In genomic region chr13:70950664-70951063, GRCh38 we compare ENCODE assay signal across 18 cellular contexts.
DNase-seq lines count a peak whose midpoint lies in the region; ATAC-seq, FAIRE-seq and TF ChIP-seq lines count a peak whose summit lies in the region.
"Had no signal": no experiment of that assay in that cellular context is flagged by ENCODE, and none has a peak within 500 bp of the region (broad histone marks: within the 10 kb centered on the region; RNA-seq: fewer than 3 reads in every experiment).

No MANE protein-coding gene starts in this region.

- TF ChIP-seq RAD21 in HepG2 (CRISPR knock-in tag; IDR thresholded peaks at IDR 0.05) = no peak

- H3K27me3 ChIP-seq in HepG2 (ENCODE audit: control insufficient read depth in 1 of 2, insufficient read depth in 2 of 2, low read length in 2 of 2) = no peaks in the 10 kb centered on the region
- no peaks in the 10 kb centered on the region for H3K27me3 ChIP-seq in right lobe of liver
- H3K27me3 ChIP-seq: BLaER1 treated with 17β-estradiol and CSF1 and Interleukin-3, amounts not matched to agents 10 nM and 100 nM had no signal

- no peaks in the 10 kb centered on the region for H3K79me2 ChIP-seq in HepG2 (ENCODE audit: insufficient read depth, low read length)

- H3K4me3 ChIP-seq in HepG2 (replicated peaks in 1 of 3; ENCODE audit: insufficient read depth in 1 of 3, low read depth in 2 of 3, low read length in 3 of 3) = no peak overlapping the region
- no peak overlapping the region for H3K4me3 ChIP-seq in right lobe of liver
- H3K4me3 ChIP-seq: BLaER1 treated with 17β-estradiol and CSF1 and Interleukin-3, amounts not matched to agents 10 nM and 100 nM had no signal

- FAIRE-seq in HepG2 (lab: Jason Lieb, UNC) (no peak), frontal cortex (lab: Jason Lieb, UNC) (peak; percentile 13)
- FAIRE-seq: GM12891, GM18507 had no signal

- peaks cover 5% of the 10 kb centered on the region; the same call in 1 of the 2 replicates for H3K4me1 ChIP-seq in HepG2 (ENCODE audit: insufficient read depth, low read length)
- no peaks in the 10 kb centered on the region for H3K4me1 ChIP-seq in right lobe of liver
- H3K4me1 ChIP-seq: BLaER1 treated with 17β-estradiol and CSF1 and Interleukin-3, amounts not matched to agents 10 nM and 100 nM; Caco-2 had no signal

- CTCF ChIA-PET in HepG2 (lab: Yijun Ruan, JAX; ENCODE audit: low intra/inter-chr PET ratio, low total read pairs) = no interaction called here

- in situ Hi-C loops in HepG2 (cut with HindIII; ENCODE audit: extremely low pct_ligation_motif_present, low pct_unique_long_range_greater_than_20kb) = loop anchor here (25.0 kb wide), 1 partner anchor 313 kb away; no protein-coding TSS in a partner anchor

- BruUV-seq in HepG2 (replicated peaks; lab: Mats Ljungman, UMichigan) = no TSS peak

- no peak overlapping the region for H3K9ac ChIP-seq in HepG2 (ENCODE audit: insufficient read depth, low read depth, low read length)
- H3K9ac ChIP-seq: BLaER1 treated with 17β-estradiol and CSF1 and Interleukin-3, amounts not matched to agents 10 nM and 100 nM had no signal

- no peak overlapping the region for H3K4me2 ChIP-seq in HepG2 (ENCODE audit: low read depth, low read length)
- H3K4me2 ChIP-seq: BLaER1 treated with 17β-estradiol and CSF1 and Interleukin-3, amounts not matched to agents 10 nM and 100 nM had no signal

- TF ChIP-seq POLR2A in HepG2 (IDR thresholded peaks at IDR 0.05; ENCODE audit: insufficient read depth in 1 of 2, low read depth in 2 of 2, low read length in 2 of 2) (no peak), right lobe of liver (IDR thresholded peaks at IDR 0.05) (no peak)

- DNase-seq in HepG2 (ENCODE audit: low spot score) = peak; percentile 3
- no peak for DNase-seq in right lobe of liver
- no peak for DNase-seq in frontal cortex (ENCODE audit: low spot score in 2 of 2)
- DNase-seq in AG08396 (ENCODE audit: low spot score) = no peak
- no peak for DNase-seq in NCI-H2081 (lab: John Stamatoyannopoulos, UW)
- DNase-seq: 8988T; ACHN; AML-193; Caco-2; Calu3; CD4-positive, alpha-beta T cell; CD8-positive, alpha-beta T cell; DMS79 treated with DMSO at 0.1 percent for 48 hours; GF-D8 had no signal

- TF ChIP-seq EP300 in HepG2 (IDR thresholded peaks at IDR 0.05; ENCODE audit: low read depth in 2 of 2, low read length in 2 of 2) = no peak
- no peak for TF ChIP-seq EP300 in HepG2 (CRISPR knock-in tag; IDR thresholded peaks at IDR 0.05; ENCODE audit: borderline replicate concordance)

- H3K36me3 ChIP-seq in HepG2 (replicated peaks in 1 of 2; ENCODE audit: control insufficient read depth in 1 of 2, insufficient read depth in 2 of 2, low read length in 2 of 2) (no peaks in the 10 kb centered on the region), right lobe of liver (no peaks in the 10 kb centered on the region)
- H3K36me3 ChIP-seq: BLaER1 treated with 17β-estradiol and CSF1 and Interleukin-3, amounts not matched to agents 10 nM and 100 nM had no signal

- no peaks in the 10 kb centered on the region for H3K9me3 ChIP-seq in HepG2 (ENCODE audit: low read length)
- no peaks in the 10 kb centered on the region for H3K9me3 ChIP-seq in right lobe of liver
- H3K9me3 ChIP-seq: BLaER1 treated with 17β-estradiol and CSF1 and Interleukin-3, amounts not matched to agents 10 nM and 100 nM; Caco-2 had no signal

- no peak overlapping the region for H2AFZ ChIP-seq in HepG2 (ENCODE audit: low read length)

- H4K20me1 ChIP-seq in HepG2 (ENCODE audit: insufficient read depth, low read length) = no peaks in the 10 kb centered on the region; the same call in 1 of the 2 replicates
- H4K20me1 ChIP-seq: BLaER1 treated with 17β-estradiol and CSF1 and Interleukin-3, amounts not matched to agents 10 nM and 100 nM had no signal

- no peak for TF ChIP-seq CTCF in HepG2 (CRISPR knock-in tag; IDR thresholded peaks at IDR 0.05)
- TF ChIP-seq CTCF in right lobe of liver (IDR thresholded peaks at IDR 0.05) = no peak

- POLR2A ChIA-PET in HepG2 (lab: Yijun Ruan, JAX) = no interaction called here

- intact Hi-C loops in HepG2 (cut with micrococcal nuclease; ENCODE audit: unreplicated experiment) = no loop called here
- intact Hi-C loops in right lobe of liver (cut with DNase I) = no loop called here

- ATAC-seq in HepG2 (peak; percentile 72), right lobe of liver (no peak)
- ATAC-seq: CD8-positive, alpha-beta T cell had no signal

- H3K27ac ChIP-seq in HepG2 (ENCODE audit: extremely low read length, insufficient read depth, low read length) (no peak overlapping the region), right lobe of liver (no peak overlapping the region)
- H3K27ac ChIP-seq: BLaER1 treated with 17β-estradiol and CSF1 and Interleukin-3, amounts not matched to agents 10 nM and 100 nM; C4-2B had no signal

TF ChIP-seq in HepG2, 621 proteins besides CTCF, POLR2A, EP300 and RAD21 (continues in another document):
- peak; percentile 53; the same call in 1 of the 2 replicates for TF ChIP-seq FOSL2 (CRISPR knock-in tag; IDR thresholded peaks at IDR 0.05)
- TF ChIP-seq ZNF782 (CRISPR knock-in tag; IDR thresholded peaks at IDR 0.05; ENCODE audit: borderline replicate concordance) = no peak
- 0 out of 2 replicates have a peak, but pooled peaks have one; percentile 34 for TF ChIP-seq FOXA3 (CRISPR knock-in tag; IDR thresholded peaks at IDR 0.05)
- no peak for TF ChIP-seq SMAD1 (CRISPR knock-in tag; IDR thresholded peaks at IDR 0.05; ENCODE audit: borderline replicate concordance, low read depth)
- TF ChIP-seq GMEB1 (CRISPR knock-in tag; IDR thresholded peaks at IDR 0.05; ENCODE audit: borderline replicate concordance) = no peak
- TF ChIP-seq ZBTB4 (CRISPR knock-in tag; IDR thresholded peaks at IDR 0.05; ENCODE audit: borderline replicate concordance) = no peak
- TF ChIP-seq RARA (CRISPR knock-in tag; IDR thresholded peaks at IDR 0.05) = peak; percentile 60
- no peak for TF ChIP-seq POGZ (CRISPR knock-in tag; IDR thresholded peaks at IDR 0.05)
- TF ChIP-seq TBL1XR1 (IDR thresholded peaks at IDR 0.05; ENCODE audit: borderline replicate concordance, low read length, partially characterized antibody) = peak; percentile 30
- no peak for TF ChIP-seq AKAP8 (CRISPR knock-in tag; IDR thresholded peaks at IDR 0.05)
- TF ChIP-seq ZMAT3 (CRISPR knock-in tag; conservative IDR thresholded peaks at IDR 0.05) = no peak
- TF ChIP-seq NR2F6 (IDR thresholded peaks at IDR 0.05) = no peak
- 0 out of 2 replicates have a peak, but pooled peaks have one; percentile 36 for TF ChIP-seq NR2F6 (CRISPR knock-in tag; IDR thresholded peaks at IDR 0.05)
- no peak for TF ChIP-seq SRSF4 (IDR thresholded peaks at IDR 0.05; ENCODE audit: low read depth, low read length, poor library complexity, severe bottlenecking)
- no peak for TF ChIP-seq ZNF737 (CRISPR knock-in tag; IDR thresholded peaks at IDR 0.05; ENCODE audit: borderline replicate concordance)
